17 cellular contexts compared by ENCODE assay signal in genomic region chr6:168609026-168609685, GRCh38.
A peak's percentile ranks its signal among the peaks of the same experiment; 100 is the strongest.
DNase-seq lines count a peak whose midpoint lies in the region; FAIRE-seq and TF ChIP-seq lines count a peak whose summit lies in the region.
"Had no signal": no experiment of that assay in that cellular context is flagged by ENCODE, and none has a peak within 500 bp of the region (broad histone marks: within the 10 kb centered on the region; RNA-seq: fewer than 3 reads in every experiment).

No MANE protein-coding gene starts in this region.

- no peaks in the 10 kb centered on the region for H3K27me3 Mint-ChIP-seq in endodermal cell (ENCODE audit: insufficient read depth)

- peak overlapping the region; percentile 1 for H3K4me3 ChIP-seq in bronchial epithelial cell (ENCODE audit: low read depth, low read length)
- H3K4me3 ChIP-seq in stomach smooth muscle (ENCODE audit: low read length in 2 of 2), result no peak overlapping the region
- no peak overlapping the region for H3K4me3 ChIP-seq in endodermal cell (ENCODE audit: low read length)

- peak; percentile 28 for DNase-seq in DMS53 treated with DMSO at 0.1 percent for 48 hours (lab: John Stamatoyannopoulos, UW; ENCODE audit: unreplicated experiment)
- peak; percentile 92 for DNase-seq in bronchial epithelial cell (ENCODE audit: low read depth)
- DNase-seq in kidney tubule cell (ENCODE audit: low spot score), result peak; percentile 41
- no peak for DNase-seq in SIG-M5 (lab: John Stamatoyannopoulos, UW)
- DNase-seq in MV-4-11 (lab: John Stamatoyannopoulos, UW), result no peak
- no peak for DNase-seq in NCI-H2107 treated with DMSO at 0.1 percent for 48 hours (lab: John Stamatoyannopoulos, UW; ENCODE audit: unreplicated experiment)
- no peak for DNase-seq in endodermal cell
- DNase-seq: COR-L47, HFFc6, KG1, NCI-H1048, NCI-H1436 treated with DMSO at 0.1 percent for 48 hours, NCI-H2081, NCI-H524 had no signal

- FAIRE-seq in bronchial epithelial cell (lab: Jason Lieb, UNC), result peak; percentile 58
- FAIRE-seq: GM19239, HepG2 had no signal

- no peaks in the 10 kb centered on the region for H3K36me3 Mint-ChIP-seq in endodermal cell (ENCODE audit: low read depth)

- H3K27me3 ChIP-seq in bronchial epithelial cell (ENCODE audit: control insufficient read depth, insufficient read depth, low read length) (no peaks in the 10 kb centered on the region), stomach smooth muscle (ENCODE audit: control insufficient read depth in 1 of 2, insufficient read depth in 2 of 2, low read length in 2 of 2) (no peaks in the 10 kb centered on the region), endodermal cell (ENCODE audit: control insufficient read depth, insufficient read depth, low read length, poor library complexity, severe bottlenecking) (no peaks in the 10 kb centered on the region)

- H3K36me3 ChIP-seq in bronchial epithelial cell (ENCODE audit: control insufficient read depth, insufficient read depth, low read length) (no peaks in the 10 kb centered on the region), stomach smooth muscle (ENCODE audit: control insufficient read depth in 2 of 2, insufficient read depth in 2 of 2, low read length in 2 of 2) (peaks cover 12 to 13% of the 10 kb centered on the region in 2 donors), endodermal cell (ENCODE audit: control insufficient read depth, insufficient read depth, low read length) (no peaks in the 10 kb centered on the region)

- WGBS in endodermal cell (ENCODE audit: insufficient coverage in 1 of 2, insufficient read length in 1 of 2), 2 experiments, result 90 to 97% methylated on average over 11 to 13 of the region's 13 CpGs

- H3K27ac Mint-ChIP-seq in endodermal cell, result no peak overlapping the region
- H3K27ac Mint-ChIP-seq: HFFc6 had no signal

- H3K9me3 ChIP-seq in stomach smooth muscle (ENCODE audit: control insufficient read depth in 2 of 2, low read length in 2 of 2) (no peaks in the 10 kb centered on the region), endodermal cell (ENCODE audit: control insufficient read depth, low read length) (no peaks in the 10 kb centered on the region)

- TF ChIP-seq CTCF in bronchial epithelial cell (IDR thresholded peaks at IDR 0.05; ENCODE audit: insufficient read depth, low read length, severe bottlenecking) (no peak), endodermal cell (conservative IDR thresholded peaks at IDR 0.05) (no peak)

- H3K9me3 Mint-ChIP-seq in endodermal cell, result peaks cover 10% of the 10 kb centered on the region

- H3K9ac ChIP-seq in stomach smooth muscle (ENCODE audit: low read length in 2 of 2) (peak overlapping the region in 1 of 2 donors; percentile 6), endodermal cell (ENCODE audit: extremely low read depth, low read length, poor library complexity, severe bottlenecking) (no peak overlapping the region)

- no peak overlapping the region for H3K4me3 Mint-ChIP-seq in endodermal cell
- H3K4me3 Mint-ChIP-seq: HFFc6 had no signal

- H3K4me1 ChIP-seq in stomach smooth muscle (ENCODE audit: control insufficient read depth, insufficient read depth, low read length) (peaks cover 39% of the 10 kb centered on the region), endodermal cell (ENCODE audit: control insufficient read depth, insufficient read depth, low read length) (no peaks in the 10 kb centered on the region)

- H3K27ac ChIP-seq in stomach smooth muscle (ENCODE audit: low read length) (peak overlapping the region; percentile 88), endodermal cell (ENCODE audit: low read depth, low read length) (no peak overlapping the region)

- H3K4me1 Mint-ChIP-seq in endodermal cell, result peaks cover 2% of the 10 kb centered on the region

Comparison
In these comparisons a context has a peak if more than half of its experiments do, and no peak if none do; other contexts are left out.
1. DNase-seq: peak in DMS53 treated with DMSO at 0.1 percent for 48 hours (single experiment), bronchial epithelial cell (single experiment) and kidney tubule cell (single experiment); none in SIG-M5 (single experiment), MV-4-11 (single experiment), NCI-H2107 treated with DMSO at 0.1 percent for 48 hours (single experiment) and endodermal cell (single experiment).